Comparison of ENCODE assay signal across 11 cellular contexts in the genomic region with DNA sequence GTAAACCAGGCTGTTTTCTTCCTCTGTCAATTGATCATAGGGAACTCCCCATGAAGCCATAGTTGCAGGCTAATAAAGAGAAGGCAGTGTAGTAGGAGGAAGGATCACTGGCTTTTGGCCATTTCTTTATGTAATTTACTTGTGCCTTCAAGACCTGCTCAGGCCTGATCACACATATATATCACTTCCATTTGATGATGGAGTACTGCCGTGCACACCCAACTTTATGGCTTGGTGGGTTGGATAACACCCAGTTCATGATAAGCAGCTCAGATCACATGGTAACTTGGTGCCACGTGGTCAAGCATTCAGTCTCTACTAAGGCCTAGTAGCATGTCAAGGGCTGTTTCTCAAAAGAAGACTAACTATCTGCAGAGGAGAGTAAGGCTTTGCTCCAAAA. TPM values are rescaled to one million over a fixed set of nuclear protein-coding genes. Genes with fewer than 3 reads are reported as not detected.
"Had no signal": no experiment of that assay in that cellular context is flagged by ENCODE, and none has a peak within 500 bp of the region (broad histone marks: within the 10 kb centered on the region; RNA-seq: fewer than 3 reads in every experiment).

No MANE protein-coding gene starts in this region.

- H3K36me3 ChIP-seq: HAP-1 had no signal

- ATAC-seq: HCT116, K562 had no signal

- DNase-seq: GM23248, GOT3, H7, HFFc6, IMR-90 had no signal

- H3K4me3 ChIP-seq: GM23248, HAP-1, K562 had no signal

- FAIRE-seq: K562 had no signal

- H3K27ac ChIP-seq: GM23248, HL-60 had no signal

- H3K4me1 ChIP-seq: HAP-1 had no signal

- H3K9me3 ChIP-seq: HAP-1 had no signal

RNA-seq across cellular contexts. Expression of a gene that starts 4.1 kb away (rescaled TPM):
- total RNA-seq: GM23248, H4, H7, HT1080, IMR-90, K562 had no signal
- polyA plus RNA-seq: IMR-90, K562 had no signal
